8 cellular contexts compared by ENCODE assay signal in genomic region chr3:13895155-13896105, GRCh38. TPM values are rescaled to one million over a fixed set of nuclear protein-coding genes. Genes with fewer than 3 reads are reported as not detected.
A peak's percentile ranks its signal among the peaks of the same experiment; 100 is the strongest.
DNase-seq lines count a peak whose midpoint lies in the region; ATAC-seq and TF ChIP-seq lines count a peak whose summit lies in the region.

No MANE protein-coding gene starts in this region.

- no peak overlapping the region for H3K4ac ChIP-seq in IMR-90 (ENCODE audit: low read depth, low read length)

- no peak overlapping the region for H3K23ac ChIP-seq in IMR-90 (ENCODE audit: low read depth, low read length)

- no peaks in the 10 kb centered on the region for H3K9me1 ChIP-seq in IMR-90 (ENCODE audit: insufficient read depth, low read length)

- H2AK5ac ChIP-seq in IMR-90 (ENCODE audit: low read depth, low read length) = no peak overlapping the region

- peak overlapping the region; percentile 60; the same call in 1 of the 2 replicates for H3K27ac ChIP-seq in IMR-90 (ENCODE audit: insufficient read depth, low read length)
- peak overlapping the region in 1 of 2 donors; percentile 57 for H3K27ac ChIP-seq in ovary
- peak overlapping the region; percentile 61 for H3K27ac ChIP-seq in thymus (ENCODE audit: low read depth)

- H3K56ac ChIP-seq in IMR-90 (ENCODE audit: extremely low read depth, insufficient read depth, low read length) = no peak overlapping the region

- intact Hi-C loops in IMR-90 (cut with micrococcal nuclease) (loop anchor here (2.0 to 5.0 kb wide), 6 partner anchors 229 to 1027 kb away; partner anchors contain the start of genes CHCHD4, LSM3, TMEM43 and XPC), Right ventricle myocardium inferior (cut with DNase I) (loop anchor here (2.0 to 10.0 kb wide), 5 partner anchors 229 to 649 kb away; partner anchors contain the start of genes CHCHD4, GRIP2, LSM3 and TMEM43), ovary (cut with DNase I) (loop anchor here in 3 of 4 donors (5.0 to 10.0 kb wide), 6 partner anchors 222 to 1019 kb away; partner anchors contain the start of genes TMEM43 (in 2 of the 3) and CHCHD4 (in 1 of the 3))

- CTCF ChIA-PET in IMR-90 (lab: Yijun Ruan, JAX) = interaction anchor here (1.0 kb wide), 1 partner anchor 219 kb away, joined by 3 read pairs; no protein-coding TSS in a partner anchor

- H2BK20ac ChIP-seq in IMR-90 (ENCODE audit: low read depth, low read length) = no peak overlapping the region

- H3K9me3 ChIP-seq in IMR-90 (ENCODE audit: control insufficient read depth, insufficient read depth, low read length) = peaks cover 5% of the 10 kb centered on the region; the same call in 1 of the 2 replicates
- H3K9me3 ChIP-seq in ovary = no peaks in the 10 kb centered on the region
- H3K9me3 ChIP-seq in thymus (ENCODE audit: control insufficient read depth) = no peaks in the 10 kb centered on the region

- ATAC-seq in GM21576 (IDR thresholded peaks at IDR 0.05; ENCODE audit: unreplicated experiment) (peak; percentile 98), IMR-90 (ENCODE audit: low read depth) (peak; percentile 100), Right ventricle myocardium inferior (peak; percentile 99)

- H3K36me3 ChIP-seq in IMR-90 (ENCODE audit: control insufficient read depth, insufficient read depth, low read length) = no peaks in the 10 kb centered on the region
- no peaks in the 10 kb centered on the region for H3K36me3 ChIP-seq in ovary
- H3K36me3 ChIP-seq in thymus (ENCODE audit: control insufficient read depth, insufficient read depth) = no peaks in the 10 kb centered on the region

- H3K27me3 ChIP-seq in IMR-90 (ENCODE audit: control insufficient read depth, insufficient read depth, low read length) (peaks cover 10% of the 10 kb centered on the region; the same call in 1 of the 2 replicates), ovary (no peaks in the 10 kb centered on the region), thymus (ENCODE audit: control insufficient read depth, insufficient read depth) (no peaks in the 10 kb centered on the region)

- no peak overlapping the region for H3K14ac ChIP-seq in IMR-90 (replicated peaks; ENCODE audit: low read depth, low read length)

- H2AK9ac ChIP-seq in IMR-90 (replicated peaks; ENCODE audit: low read depth, low read length, poor library complexity) = no peak overlapping the region

- 3% methylated on average over 60 of the region's 86 CpGs; no CpG with 5 or more reads in 1 of the 2 experiments for WGBS in IMR-90 (ENCODE audit: extremely low coverage in 2 of 2, insufficient read length in 1 of 2), 2 experiments
- 1% methylated on average over 77 to 86 of the region's 86 CpGs for WGBS in ovary, 3 donors
- WGBS in thymus = 3% methylated on average over 86 of the region's 86 CpGs

- H3K4me3 ChIP-seq in IMR-90 (ENCODE audit: insufficient read depth, low read depth, low read length) (peak overlapping the region; percentile 78), ovary (peak overlapping the region; percentile 43), thymus (ENCODE audit: low read length) (peak overlapping the region; percentile 72)

- POLR2A ChIA-PET in IMR-90 (lab: Charles Lee; ENCODE audit: unreplicated experiment) = no interaction called here

- no peak for TF ChIP-seq CTCF in IMR-90 (conservative IDR thresholded peaks at IDR 0.05; ENCODE audit: low read depth, low read length)
- no peak for TF ChIP-seq CTCF in ovary (IDR thresholded peaks at IDR 0.05)

- DNase-seq in DMS153 (lab: John Stamatoyannopoulos, UW) = peak; percentile 67
- DNase-seq in IMR-90 = peak; percentile 71
- peak; percentile 48 for DNase-seq in SKM-1 (lab: John Stamatoyannopoulos, UW; ENCODE audit: unreplicated experiment)
- peak; percentile 92 for DNase-seq in activated naive CD8-positive, alpha-beta T cell treated with anti-CD3 and anti-CD28 coated beads, Interleukin-2, amount 50 U/mL, for 16 hours (ENCODE audit: low read depth, low spot score)
- peak; percentile 94 for DNase-seq in Right ventricle myocardium inferior (ENCODE audit: missing footprints)
- DNase-seq in ovary = peak; percentile 95 to 99 (median 97)

- H4K8ac ChIP-seq in IMR-90 (ENCODE audit: low read depth in 2 of 2, low read length in 2 of 2) = no peak overlapping the region

- H3K9ac ChIP-seq in IMR-90 (ENCODE audit: low read depth, low read length) = peak overlapping the region; percentile 87

- dilution Hi-C loops in IMR-90 (cut with HindIII; ENCODE audit: low sequenced_read_pairs, unreplicated experiment) = no loop called here

- no peak overlapping the region for H2BK120ac ChIP-seq in IMR-90 (ENCODE audit: low read depth, low read length)

- H3K4me1 ChIP-seq in IMR-90 (ENCODE audit: control insufficient read depth, insufficient read depth, low read length) (peaks cover 7% of the 10 kb centered on the region), ovary (ENCODE audit: insufficient read depth) (peaks cover 2% of the 10 kb centered on the region), thymus (ENCODE audit: control insufficient read depth, insufficient read depth, low read length) (peaks cover 4% of the 10 kb centered on the region)

- no peak overlapping the region for H3K18ac ChIP-seq in IMR-90 (ENCODE audit: low read depth, low read length)

- TF ChIP-seq POLR2A in IMR-90 (IDR thresholded peaks at IDR 0.05; ENCODE audit: low read depth, low read length) (no peak), ovary (IDR thresholded peaks at IDR 0.05) (peak; percentile 73)

- no TSS peak for BruUV-seq in IMR-90 (replicated peaks; lab: Mats Ljungman, UMichigan)

- H4K5ac ChIP-seq in IMR-90 (ENCODE audit: low read depth, low read length) = no peak overlapping the region

- no peak for TF ChIP-seq EP300 in ovary (IDR thresholded peaks at IDR 0.05)

- H2AFZ ChIP-seq in IMR-90 (replicated peaks; ENCODE audit: low read length, poor library complexity) = peak overlapping the region; percentile 82

- peak overlapping the region; percentile 96 for H3K4me2 ChIP-seq in IMR-90 (ENCODE audit: low read depth, low read length)

- TF ChIP-seq RAD21 in IMR-90 (IDR thresholded peaks at IDR 0.05; ENCODE audit: low read length) = no peak

- H2BK5ac ChIP-seq in IMR-90 (ENCODE audit: low read depth, low read length, poor library complexity, severe bottlenecking) = no peak overlapping the region

- no peaks in the 10 kb centered on the region for H4K20me1 ChIP-seq in IMR-90 (ENCODE audit: insufficient read depth, low read length)

- in situ Hi-C loops in IMR-90 (cut with MboI; ENCODE audit: low sequenced_read_pairs) = loop anchor here (10.0 to 25.0 kb wide), 4 partner anchors 217 to 667 kb away; partner anchors contain the start of genes CHCHD4 and HDAC11

- H4K91ac ChIP-seq in IMR-90 (ENCODE audit: insufficient read depth, low read depth, low read length) = no peak overlapping the region

- no peaks in the 10 kb centered on the region for H3K79me1 ChIP-seq in IMR-90 (ENCODE audit: low read depth in 1 of 2, low read length in 2 of 2)

- no peak overlapping the region for H2BK15ac ChIP-seq in IMR-90 (ENCODE audit: low read depth, low read length)

TF ChIP-seq in IMR-90, 13 proteins besides CTCF, POLR2A, EP300 and RAD21:
- TF ChIP-seq RFX5 (IDR thresholded peaks at IDR 0.05; ENCODE audit: low read depth, low read length) = no peak
- TF ChIP-seq CEBPB (IDR thresholded peaks at IDR 0.05; ENCODE audit: low read depth, low read length) = peak; percentile 31; the same call in 1 of the 2 replicates
- TF ChIP-seq MAZ (IDR thresholded peaks at IDR 0.05; ENCODE audit: borderline replicate concordance, low read depth, low read length) = peak; percentile 80

RNA-seq across cellular contexts. Expression of gene WNT7A, which starts 15.6 kb away (rescaled TPM):
- total RNA-seq in IMR-90 (2012; rRNA removed) (not detected in 2 replicates), Right ventricle myocardium inferior (not detected), ovary (under 1 TPM in 3 of 7 donors, not detected in 4; 0.22 to 0.83 (median 0.34) TPM)
- polyA plus RNA-seq in IMR-90 (2012; rRNA removed) (not detected in 2 replicates), ovary (not detected), thymus (0.14 TPM)
- polyA plus RNA-seq in IMR-90 (2012; cell fraction: cytosol; rRNA removed) = not detected in 2 replicates
- polyA plus RNA-seq in IMR-90 (2012; cell fraction: nucleus; rRNA removed; ENCODE audit: low replicate concordance) = not detected in 2 replicates
